ENCODE assay signal across 8 cellular contexts in genomic region chr11:65418681-65419459, GRCh38. TPM values are rescaled to one million over a fixed set of nuclear protein-coding genes. Genes with fewer than 3 reads are reported as not detected.
DNase-seq lines count a peak whose midpoint lies in the region.

No MANE protein-coding gene starts in this region.

- peaks cover 49% of the 10 kb centered on the region in 2 donors for H3K4me1 ChIP-seq in neuronal stem cell (ENCODE audit: control insufficient read depth in 2 of 2, insufficient read depth in 1 of 2, low read depth in 1 of 2, low read length in 2 of 2)

- H2BK12ac ChIP-seq in neuronal stem cell (ENCODE audit: low read length) = no peak overlapping the region

- DNase-seq in ELF-1 (ENCODE audit: low read depth, low spot score) (peak; percentile 99), H4 (ENCODE audit: low spot score) (peak; percentile 96), M059J (ENCODE audit: low read depth) (peak; percentile 99), SHP77 treated with DMSO at 0.1 percent for 48 hours (lab: John Stamatoyannopoulos, UW) (peak; percentile 96), foreskin melanocyte (peak; percentile 100), neuronal stem cell (ENCODE audit: low spot score) (peak; percentile 65), superior temporal gyrus (ENCODE audit: extremely low spot score) (peak; percentile 92)
- peak; percentile 90 for DNase-seq in activated naive CD4-positive, alpha-beta T cell treated with Interleukin-2 at 50 U/mL for 16 hours

- H3K4me3 ChIP-seq in neuronal stem cell (ENCODE audit: low read length in 2 of 2) = peak overlapping the region in 1 of 2 donors; percentile 46

- H3K9me3 ChIP-seq in neuronal stem cell (replicated peaks in 1 of 2; ENCODE audit: control insufficient read depth in 2 of 2, insufficient read depth in 1 of 2, low read depth in 1 of 2, low read length in 2 of 2) = no peaks in the 10 kb centered on the region

- H3K27ac ChIP-seq in neuronal stem cell (replicated peaks; ENCODE audit: low read length) = peak overlapping the region; percentile 90

- no peaks in the 10 kb centered on the region for H3K27me3 ChIP-seq in neuronal stem cell (ENCODE audit: control insufficient read depth in 3 of 3, insufficient read depth in 3 of 3, low read depth in 1 of 3, low read length in 3 of 3)

- H2AFZ ChIP-seq in neuronal stem cell (ENCODE audit: low read length) = peak overlapping the region; percentile 81

- H4K8ac ChIP-seq in neuronal stem cell (ENCODE audit: low read depth, low read length) = no peak overlapping the region

- peaks cover 12% of the 10 kb centered on the region for H3K79me1 ChIP-seq in neuronal stem cell (ENCODE audit: low read depth, low read length)

- H4K91ac ChIP-seq in neuronal stem cell (ENCODE audit: low read depth, low read length, poor library complexity) = peak overlapping the region; percentile 94

- H2AK5ac ChIP-seq in neuronal stem cell (ENCODE audit: low read depth, low read length) = peak overlapping the region; percentile 99

- H2BK15ac ChIP-seq in neuronal stem cell (ENCODE audit: low read length) = peak overlapping the region; percentile 87

- WGBS in neuronal stem cell (ENCODE audit: extremely low coverage in 2 of 2, insufficient read length in 2 of 2, insufficient replicate concordance in 1 of 2), 2 donors = no CpG with 5 or more reads among the region's 15 CpGs

- H3K4me2 ChIP-seq in neuronal stem cell (ENCODE audit: insufficient read depth, low read length, poor library complexity, severe bottlenecking) = peak overlapping the region; percentile 32

- H3K23ac ChIP-seq in neuronal stem cell (ENCODE audit: low read depth, low read length, poor library complexity) = peak overlapping the region; percentile 37

- peak overlapping the region; percentile 88 for H2BK5ac ChIP-seq in neuronal stem cell (ENCODE audit: low read length)

- H3K18ac ChIP-seq in neuronal stem cell (ENCODE audit: low read length) = peak overlapping the region; percentile 93

- peaks cover 0 to 2% of the 10 kb centered on the region in 2 donors for H3K36me3 ChIP-seq in neuronal stem cell (replicated peaks in 1 of 2; ENCODE audit: control insufficient read depth in 2 of 2, insufficient read depth in 2 of 2, low read length in 2 of 2)

- H3K4ac ChIP-seq in neuronal stem cell (ENCODE audit: low read length) = no peak overlapping the region

- peak overlapping the region; percentile 75 for H3K9ac ChIP-seq in neuronal stem cell (ENCODE audit: low read depth, low read length, poor library complexity)

- peak overlapping the region; percentile 49 for H3K14ac ChIP-seq in neuronal stem cell (ENCODE audit: low read length)

- H2BK120ac ChIP-seq in neuronal stem cell (ENCODE audit: low read depth, low read length) = peak overlapping the region; percentile 6

RNA-seq across cellular contexts. Expression of gene NEAT1, which starts 3.7 kb away (rescaled TPM):
- total RNA-seq in H4 (2014; rRNA removed; shearing (Covaris generic)) = 2.9 and 3.4 TPM in 2 replicates
- 3.9 and 6.5 TPM in 2 replicates for total RNA-seq in M059J (2014; rRNA removed; shearing (Covaris generic))
- 2.0 TPM for polyA plus RNA-seq in neuronal stem cell (2013, experiment 1 of 2)
- 2.5 TPM for polyA plus RNA-seq in neuronal stem cell (2013, experiment 2 of 2)

RNA-seq across cellular contexts. Expression of gene FRMD8, which starts 32.4 kb away (rescaled TPM):
- total RNA-seq in H4 (2014; rRNA removed; shearing (Covaris generic)) = 16.3 and 37.3 TPM in 2 replicates
- 42.6 and 43.0 TPM in 2 replicates for total RNA-seq in M059J (2014; rRNA removed; shearing (Covaris generic))
- polyA plus RNA-seq in neuronal stem cell (2013, experiment 1 of 2) = 5.9 TPM
- polyA plus RNA-seq in neuronal stem cell (2013, experiment 2 of 2) = 6.1 TPM

RNA-seq across cellular contexts. Expression of gene SLC25A45, which starts 36.4 kb away (rescaled TPM):
- 0.10 and 0.91 TPM in 2 replicates for total RNA-seq in H4 (2014; rRNA removed; shearing (Covaris generic))
- 1.1 and 2.5 TPM in 2 replicates for total RNA-seq in M059J (2014; rRNA removed; shearing (Covaris generic))
- polyA plus RNA-seq in neuronal stem cell (2013, experiment 1 of 2) = 0.43 TPM
- 0.32 TPM for polyA plus RNA-seq in neuronal stem cell (2013, experiment 2 of 2)
